ENCODE assay signal across 34 cellular contexts in genomic region chr5:143663872-143664271, GRCh38.
"Had no signal": no experiment of that assay in that cellular context is flagged by ENCODE, and none has a peak within 500 bp of the region (broad histone marks: within the 10 kb centered on the region; RNA-seq: fewer than 3 reads in every experiment).

No MANE protein-coding gene starts in this region.

- H3K27me3 Mint-ChIP-seq: activated CD4-positive, alpha-beta memory T cell treated with anti-CD3 and anti-CD28 coated beads, Interleukin-2, amount 10 ng/mL, durations not matched to agents 7 days and 5 days; activated CD4-positive, alpha-beta T cell treated with anti-CD3 and anti-CD28 coated beads for 36 hours; brain; dendritic cell treated with granulocyte-macrophage colony-stimulating factor and Interleukin-4, amounts not matched to agents 40 ng/mL and 50 ng/mL, for 4 days had no signal

- H3K9me3 ChIP-seq: ascending aorta, breast epithelium had no signal

- H3K36me3 Mint-ChIP-seq: activated naive CD4-positive, alpha-beta T cell treated with anti-CD3 and anti-CD28 coated beads, Interleukin-2, amount 10 ng/mL, durations not matched to agents 7 days and 5 days; activated naive CD4-positive, alpha-beta T cell treated with anti-CD3 and anti-CD28 coated beads, Interleukin-2, amount 50 U/mL, for 72 hours; activated naive CD8-positive, alpha-beta T cell treated with anti-CD3 and anti-CD28 coated beads, Interleukin-2, amount 10 ng/mL, durations not matched to agents 7 days and 5 days; brain had no signal

- ATAC-seq: activated CD4-positive, alpha-beta T cell treated with anti-CD3 and anti-CD28 coated beads for 36 hours; activated naive CD4-positive, alpha-beta T cell treated with anti-CD3 and anti-CD28 coated beads, Interleukin-2, amount 50 U/mL, for 72 hours; activated T-cell treated with anti-CD3 and anti-CD28 coated beads, Interleukin-2, amount 50 U/mL, for 72 hours; esophagus mucosa; T-helper 17 cell had no signal

- FAIRE-seq: frontal cortex had no signal

- H3K27me3 ChIP-seq: ascending aorta, breast epithelium, dorsolateral prefrontal cortex had no signal

- H3K4me1 Mint-ChIP-seq: activated CD4-positive, alpha-beta T cell treated with anti-CD3 and anti-CD28 coated beads for 36 hours; activated CD4-positive, alpha-beta T cell treated with anti-CD3 and anti-CD28 coated beads, Interleukin-2, amount 10 ng/mL, durations not matched to agents 24 days and 14 days; activated naive CD4-positive, alpha-beta T cell treated with anti-CD3 and anti-CD28 coated beads, Interleukin-2, amount 10 ng/mL, durations not matched to agents 7 days and 5 days; activated naive CD8-positive, alpha-beta T cell treated with anti-CD3 and anti-CD28 coated beads, Interleukin-2, amount 10 ng/mL, durations not matched to agents 7 days and 5 days; T-helper 17 cell had no signal

- H3K4me1 ChIP-seq: ascending aorta, breast epithelium had no signal

- H3K4me3 ChIP-seq: ascending aorta, breast epithelium, cardiac muscle cell, coronary artery, dorsolateral prefrontal cortex had no signal

- H3K4me3 Mint-ChIP-seq: activated CD4-positive, alpha-beta memory T cell treated with anti-CD3 and anti-CD28 coated beads, Interleukin-2, amount 10 ng/mL, durations not matched to agents 7 days and 5 days; activated CD4-positive, alpha-beta T cell treated with anti-CD3 and anti-CD28 coated beads for 36 hours; activated CD4-positive, alpha-beta T cell treated with anti-CD3 and anti-CD28 coated beads, Interleukin-2, amount 10 ng/mL, durations not matched to agents 24 days and 14 days; activated naive CD4-positive, alpha-beta T cell treated with anti-CD3 and anti-CD28 coated beads, Interleukin-2, amount 10 ng/mL, durations not matched to agents 7 days and 5 days; activated naive CD8-positive, alpha-beta T cell treated with anti-CD3 and anti-CD28 coated beads, Interleukin-2, amount 10 ng/mL, durations not matched to agents 7 days and 5 days; activated T-cell treated with anti-CD3 and anti-CD28 coated beads, Interleukin-2, amount 50 U/mL, for 24 hours; activated T-cell treated with anti-CD3 and anti-CD28 coated beads, Interleukin-2, amount 50 U/mL, for 72 hours; brain; dendritic cell treated with granulocyte-macrophage colony-stimulating factor and Interleukin-4, amounts not matched to agents 40 ng/mL and 50 ng/mL, for 4 days; endodermal cell; T-helper 17 cell; T-helper 2 cell treated with Interferon-gamma antibody and Interleukin-4, amounts not matched to agents 5 μg/mL and 100 μg/mL, for 36 hours had no signal

- H3K36me3 ChIP-seq: ascending aorta, breast epithelium, cardiac muscle cell, WERI-Rb-1 had no signal

- H3K27ac ChIP-seq: ascending aorta, breast epithelium, cardiac muscle cell, coronary artery, dorsolateral prefrontal cortex, WERI-Rb-1 had no signal

- DNase-seq: activated CD4-positive, alpha-beta memory T cell treated with anti-CD3 and anti-CD28 coated beads, Interleukin-2, amount 10 ng/mL, durations not matched to agents 7 days and 5 days; activated CD4-positive, alpha-beta T cell treated with anti-CD3 and anti-CD28 coated beads for 36 hours; activated CD4-positive, alpha-beta T cell treated with anti-CD3 and anti-CD28 coated beads, Interleukin-2, amount 10 ng/mL, durations not matched to agents 24 days and 14 days; activated CD4-positive, alpha-beta T cell treated with anti-CD3 and anti-CD28 coated beads, Interleukin-2, amount 50 U/mL, for 4 hours; activated CD4-positive, CD25-positive, alpha-beta regulatory T cell; activated CD4-positive, CD25-positive, alpha-beta regulatory T cell treated with anti-CD3 and anti-CD28 coated beads, Interleukin-2, amount 50 U/mL, for 72 hours; activated CD8-positive, alpha-beta memory T cell treated with anti-CD3 and anti-CD28 coated beads, Interleukin-2, amount 50 U/mL, for 48 hours; activated gamma-delta T cell; activated naive CD4-positive, alpha-beta T cell; activated naive CD4-positive, alpha-beta T cell treated with anti-CD3 and anti-CD28 coated beads, Interleukin-2, amount 10 ng/mL, durations not matched to agents 7 days and 5 days; activated naive CD8-positive, alpha-beta T cell treated with anti-CD3 and anti-CD28 coated beads, Interleukin-2, amount 10 ng/mL, durations not matched to agents 7 days and 5 days; activated T-cell treated with anti-CD3 and anti-CD28 coated beads for 4 hours; activated T-cell treated with anti-CD3 and anti-CD28 coated beads, Interleukin-2, amount 50 U/mL, for 24 hours; activated T-cell treated with anti-CD3 and anti-CD28 coated beads, Interleukin-2, amount 50 U/mL, for 72 hours; central memory CD4-positive, alpha-beta T cell; cerebellar nuclear complex; dorsolateral prefrontal cortex; effector memory CD4-positive, alpha-beta T cell; endodermal cell; head of caudate nucleus; T-helper 1 cell; T-helper 17 cell; T1000; WERI-Rb-1 had no signal

- H3K27ac Mint-ChIP-seq: activated CD4-positive, alpha-beta memory T cell treated with anti-CD3 and anti-CD28 coated beads, Interleukin-2, amount 10 ng/mL, durations not matched to agents 7 days and 5 days; activated CD4-positive, alpha-beta T cell treated with anti-CD3 and anti-CD28 coated beads for 36 hours; activated CD4-positive, alpha-beta T cell treated with anti-CD3 and anti-CD28 coated beads, Interleukin-2, amount 10 ng/mL, durations not matched to agents 24 days and 14 days; activated naive CD4-positive, alpha-beta T cell treated with anti-CD3 and anti-CD28 coated beads, Interleukin-2, amount 10 ng/mL, durations not matched to agents 7 days and 5 days; activated naive CD4-positive, alpha-beta T cell treated with anti-CD3 and anti-CD28 coated beads, Interleukin-2, amount 50 U/mL, for 72 hours; activated naive CD8-positive, alpha-beta T cell treated with anti-CD3 and anti-CD28 coated beads, Interleukin-2, amount 10 ng/mL, durations not matched to agents 7 days and 5 days; activated T-cell treated with anti-CD3 and anti-CD28 coated beads, Interleukin-2, amount 50 U/mL, for 24 hours; activated T-cell treated with anti-CD3 and anti-CD28 coated beads, Interleukin-2, amount 50 U/mL, for 72 hours; brain; dendritic cell treated with granulocyte-macrophage colony-stimulating factor and Interleukin-4, amounts not matched to agents 40 ng/mL and 50 ng/mL, for 4 days; endodermal cell; T-helper 17 cell; T-helper 2 cell treated with Interferon-gamma antibody and Interleukin-4, amounts not matched to agents 5 μg/mL and 100 μg/mL, for 36 hours had no signal

- H3K9me3 Mint-ChIP-seq: activated CD4-positive, alpha-beta memory T cell treated with anti-CD3 and anti-CD28 coated beads, Interleukin-2, amount 10 ng/mL, durations not matched to agents 7 days and 5 days; activated CD4-positive, alpha-beta T cell treated with anti-CD3 and anti-CD28 coated beads, Interleukin-2, amount 10 ng/mL, durations not matched to agents 24 days and 14 days; activated naive CD4-positive, alpha-beta T cell treated with anti-CD3 and anti-CD28 coated beads, Interleukin-2, amount 10 ng/mL, durations not matched to agents 7 days and 5 days; activated naive CD4-positive, alpha-beta T cell treated with anti-CD3 and anti-CD28 coated beads, Interleukin-2, amount 50 U/mL, for 72 hours; activated naive CD8-positive, alpha-beta T cell treated with anti-CD3 and anti-CD28 coated beads, Interleukin-2, amount 10 ng/mL, durations not matched to agents 7 days and 5 days; activated T-cell treated with anti-CD3 and anti-CD28 coated beads, Interleukin-2, amount 50 U/mL, for 24 hours; activated T-cell treated with anti-CD3 and anti-CD28 coated beads, Interleukin-2, amount 50 U/mL, for 72 hours; dendritic cell treated with granulocyte-macrophage colony-stimulating factor and Interleukin-4, amounts not matched to agents 40 ng/mL and 50 ng/mL, for 4 days; endodermal cell; T-helper 2 cell treated with Interferon-gamma antibody and Interleukin-4, amounts not matched to agents 5 μg/mL and 100 μg/mL, for 36 hours had no signal
